In the genomic region with DNA sequence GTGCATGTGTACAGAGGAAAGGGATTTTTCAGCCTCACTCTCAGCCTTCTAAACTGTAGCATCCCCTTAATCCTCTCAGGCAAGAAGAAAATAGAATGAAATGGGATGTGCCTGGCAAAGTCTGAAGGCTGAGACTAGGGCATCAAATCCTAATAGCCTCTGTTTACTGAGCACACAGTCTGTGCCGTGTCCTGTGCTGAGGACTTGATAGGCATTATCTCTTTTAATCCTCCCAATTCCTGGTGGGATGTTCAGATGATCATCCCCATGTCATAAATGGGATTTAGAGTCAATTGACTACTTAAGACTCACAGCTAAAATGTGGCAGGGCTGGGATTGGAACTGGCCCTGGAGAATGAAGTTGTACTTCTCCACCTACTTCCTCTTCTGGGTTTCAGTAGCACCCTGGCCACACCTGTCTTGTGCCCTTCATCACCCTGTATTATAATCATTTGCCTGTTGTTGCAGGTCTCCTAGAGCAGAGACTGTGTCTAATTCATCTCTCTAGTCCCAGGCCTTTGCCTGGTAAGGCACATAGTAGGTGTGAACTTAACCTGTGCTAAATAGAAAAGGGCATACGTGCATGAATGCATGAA, we compare ENCODE assay signal across 19 cellular contexts.
A peak's percentile ranks its signal among the peaks of the same experiment; 100 is the strongest.
DNase-seq lines count a peak whose midpoint lies in the region; ATAC-seq lines count a peak whose summit lies in the region.
"Had no signal": no experiment of that assay in that cellular context is flagged by ENCODE, and none has a peak within 500 bp of the region (broad histone marks: within the 10 kb centered on the region; RNA-seq: fewer than 3 reads in every experiment).

No MANE protein-coding gene starts in this region.

- DNase-seq in NCI-H82 treated with DMSO at 0.1 percent for 48 hours (lab: John Stamatoyannopoulos, UW; ENCODE audit: unreplicated experiment) (peak; percentile 86), T-helper 1 cell (no peak), NCI-H1436 treated with DMSO at 0.1 percent for 48 hours (lab: John Stamatoyannopoulos, UW) (no peak)
- DNase-seq in stimulated activated naive CD4-positive, alpha-beta T cell treated with Interleukin-2 at 50 U/mL for 16 hours (lab: John Stamatoyannopoulos, UW) = no peak
- DNase-seq: activated CD4-positive, alpha-beta T cell treated with anti-CD3 and anti-CD28 coated beads for 48 hours; activated CD8-positive, alpha-beta memory T cell treated with anti-CD3 and anti-CD28 coated beads, Interleukin-2, amount 50 U/mL, for 4 hours; activated gamma-delta T cell; amniotic stem cell; CD8-positive, alpha-beta memory T cell; erythroblast; gastrocnemius medialis; NCI-H2171 treated with DMSO at 0.1 percent for 48 hours; NCI-H748 treated with DMSO at 0.1 percent for 48 hours; posterior cingulate gyrus; stimulated activated CD4-positive, alpha-beta T cell treated with anti-CD3 and anti-CD28 coated beads, Interleukin-2, amount 100 ng/mL, for 24 hours had no signal

- ATAC-seq in GM18498 (IDR thresholded peaks at IDR 0.05; ENCODE audit: unreplicated experiment) (peak; percentile 71), GM21390 (IDR thresholded peaks at IDR 0.05; ENCODE audit: unreplicated experiment) (peak; percentile 74), HG02981 (IDR thresholded peaks at IDR 0.05; ENCODE audit: unreplicated experiment) (peak; percentile 54), GM21423 (IDR thresholded peaks at IDR 0.05; ENCODE audit: unreplicated experiment) (no peak)
- ATAC-seq: gastrocnemius medialis had no signal
